Comparison of ENCODE assay signal across 30 cellular contexts in genomic region chr19:30123611-30124010, GRCh38.
"Had no signal": no experiment of that assay in that cellular context is flagged by ENCODE, and none has a peak within 500 bp of the region (broad histone marks: within the 10 kb centered on the region; RNA-seq: fewer than 3 reads in every experiment).

No MANE protein-coding gene starts in this region.

- H3K9me3 ChIP-seq: ascending aorta had no signal

- H3K36me3 ChIP-seq: ascending aorta had no signal

- DNase-seq: activated CD4-positive, alpha-beta memory T cell treated with anti-CD3 and anti-CD28 coated beads, Interleukin-2, amount 10 ng/mL, durations not matched to agents 7 days and 5 days; activated CD4-positive, alpha-beta T cell treated with anti-CD3 and anti-CD28 coated beads for 1 hour; activated CD4-positive, alpha-beta T cell treated with anti-CD3 and anti-CD28 coated beads for 36 hours; activated CD4-positive, alpha-beta T cell treated with anti-CD3 and anti-CD28 coated beads for 48 hours; activated CD4-positive, alpha-beta T cell treated with anti-CD3 and anti-CD28 coated beads, Interleukin-2, amount 10 ng/mL, durations not matched to agents 7 days and 5 days; activated CD4-positive, alpha-beta T cell treated with anti-CD3 and anti-CD28 coated beads, Interleukin-2, amount 50 U/mL, for 48 hours; activated CD4-positive, CD25-positive, alpha-beta regulatory T cell; activated CD8-positive, alpha-beta memory T cell treated with anti-CD3 and anti-CD28 coated beads for 24 hours; activated CD8-positive, alpha-beta memory T cell treated with anti-CD3 and anti-CD28 coated beads, Interleukin-2, amount 10 ng/mL, durations not matched to agents 7 days and 5 days; activated CD8-positive, alpha-beta memory T cell treated with anti-CD3 and anti-CD28 coated beads, Interleukin-2, amount 50 U/mL, for 48 hours; activated CD8-positive, alpha-beta T cell treated with anti-CD3 and anti-CD28 coated beads, Interleukin-2, amount 10 ng/mL, durations not matched to agents 7 days and 5 days; activated effector memory CD4-positive, alpha-beta T cell treated with Interleukin-2 at 50 U/mL for 16 hours; activated gamma-delta T cell; activated naive CD4-positive, alpha-beta T cell treated with anti-CD3 and anti-CD28 coated beads, Interleukin-2, amount 10 ng/mL, durations not matched to agents 7 days and 5 days; activated naive CD4-positive, alpha-beta T cell treated with Interleukin-2 at 50 U/mL for 16 hours; activated naive CD8-positive, alpha-beta T cell treated with anti-CD3 and anti-CD28 coated beads, Interleukin-2, amount 10 ng/mL, durations not matched to agents 7 days and 5 days; activated naive CD8-positive, alpha-beta T cell treated with anti-CD3 and anti-CD28 coated beads, Interleukin-2, amount 50 U/mL, for 24 hours; activated T-cell treated with anti-CD3 and anti-CD28 coated beads, Interleukin-2, amount 50 U/mL, for 24 hours; activated T-cell treated with anti-CD3 and anti-CD28 coated beads, Interleukin-2, amount 50 U/mL, for 48 hours; amygdala; anterior cingulate cortex; cerebellar nuclear complex; T-helper 1 cell; T-helper 2 cell; T-helper 9 cell had no signal

- H3K4me3 ChIP-seq: ascending aorta had no signal

- FAIRE-seq: TTC549 had no signal

- H3K27ac ChIP-seq: ascending aorta, VCaP had no signal

- ATAC-seq: activated CD4-positive, alpha-beta T cell treated with anti-CD3 and anti-CD28 coated beads for 36 hours; activated CD4-positive, CD25-positive, alpha-beta regulatory T cell treated with anti-CD3 and anti-CD28 coated beads, Interleukin-2, amount 50 U/mL, for 24 hours; activated CD8-positive, alpha-beta memory T cell treated with anti-CD3 and anti-CD28 coated beads, Interleukin-2, amount 10 ng/mL, durations not matched to agents 7 days and 5 days; activated CD8-positive, alpha-beta T cell treated with anti-CD3 and anti-CD28 coated beads, Interleukin-2, amount 10 ng/mL, durations not matched to agents 7 days and 5 days; WTC11 had no signal

- H3K4me1 ChIP-seq: ascending aorta had no signal

- H3K27me3 ChIP-seq: ascending aorta had no signal
